ENCODE assay signal across 9 cellular contexts in genomic region chr11:40130427-40130826, GRCh38.
DNase-seq lines count a peak whose midpoint lies in the region; ATAC-seq and TF ChIP-seq lines count a peak whose summit lies in the region.
"Had no signal": no experiment of that assay in that cellular context is flagged by ENCODE, and none has a peak within 500 bp of the region (broad histone marks: within the 10 kb centered on the region; RNA-seq: fewer than 3 reads in every experiment).

No MANE protein-coding gene starts in this region.

- POLR2A ChIA-PET in activated CD4-positive, alpha-beta memory T cell treated with anti-CD3 and anti-CD28 coated beads for 36 hours (lab: Charles Lee), result no interaction called here

- TF ChIP-seq CTCF in GM20000 (IDR thresholded peaks at IDR 0.05; ENCODE audit: extremely low read depth, missing control alignments), result peak; percentile 19
- no peak for TF ChIP-seq CTCF in gastroesophageal sphincter (IDR thresholded peaks at IDR 0.05)

- H3K36me3 ChIP-seq in gastroesophageal sphincter, result no peaks in the 10 kb centered on the region

- H3K27me3 Mint-ChIP-seq in activated CD4-positive, alpha-beta memory T cell treated with anti-CD3 and anti-CD28 coated beads for 36 hours, result no peaks in the 10 kb centered on the region
- H3K27me3 Mint-ChIP-seq: activated CD8-positive, alpha-beta T cell treated with anti-CD3 and anti-CD28 coated beads for 36 hours had no signal

- TF ChIP-seq EP300 in gastroesophageal sphincter (IDR thresholded peaks at IDR 0.05), result no peak

- CTCF ChIA-PET in activated CD4-positive, alpha-beta memory T cell treated with anti-CD3 and anti-CD28 coated beads for 36 hours (lab: Charles Lee), result no interaction called here

- TF ChIP-seq POLR2A in gastroesophageal sphincter (IDR thresholded peaks at IDR 0.05), result no peak

- H3K4me3 ChIP-seq in gastroesophageal sphincter, result no peak overlapping the region

- H3K9me3 ChIP-seq in gastroesophageal sphincter, result no peaks in the 10 kb centered on the region

- no peaks in the 10 kb centered on the region for H3K27me3 ChIP-seq in gastroesophageal sphincter

- H3K4me1 Mint-ChIP-seq in activated CD4-positive, alpha-beta memory T cell treated with anti-CD3 and anti-CD28 coated beads for 36 hours (ENCODE audit: low read depth), result no peaks in the 10 kb centered on the region

- no peaks in the 10 kb centered on the region for H3K36me3 Mint-ChIP-seq in activated CD4-positive, alpha-beta memory T cell treated with anti-CD3 and anti-CD28 coated beads for 36 hours

- peaks cover 15% of the 10 kb centered on the region for H3K9me3 Mint-ChIP-seq in activated CD4-positive, alpha-beta memory T cell treated with anti-CD3 and anti-CD28 coated beads for 36 hours

- H3K27ac Mint-ChIP-seq in activated CD4-positive, alpha-beta memory T cell treated with anti-CD3 and anti-CD28 coated beads for 36 hours, result no peak overlapping the region
- H3K27ac Mint-ChIP-seq: activated CD8-positive, alpha-beta T cell treated with anti-CD3 and anti-CD28 coated beads for 36 hours had no signal

- H3K4me1 ChIP-seq in gastroesophageal sphincter, result no peaks in the 10 kb centered on the region

- ATAC-seq in sciatic nerve (peak; percentile 65), gastroesophageal sphincter (no peak)
- ATAC-seq: activated CD8-positive, alpha-beta T cell treated with anti-CD3 and anti-CD28 coated beads for 36 hours had no signal

- H3K27ac ChIP-seq in gastroesophageal sphincter, result no peak overlapping the region

- no peak overlapping the region for H3K4me3 Mint-ChIP-seq in activated CD4-positive, alpha-beta memory T cell treated with anti-CD3 and anti-CD28 coated beads for 36 hours
- H3K4me3 Mint-ChIP-seq: activated CD8-positive, alpha-beta T cell treated with anti-CD3 and anti-CD28 coated beads for 36 hours had no signal

- 88 to 100% methylated on average over 1 of the region's 1 CpG for WGBS in gastroesophageal sphincter (ENCODE audit: low coverage in 1 of 2), 2 donors

- DNase-seq in GM20000 (ENCODE audit: low spot score) (no peak), NCI-H345 treated with DMSO at 0.1 percent for 48 hours (lab: John Stamatoyannopoulos, UW; ENCODE audit: unreplicated experiment) (peak; percentile 3), globus pallidus (ENCODE audit: low spot score) (peak; percentile 79), sciatic nerve (ENCODE audit: low spot score) (no peak), NCI-H1694 (lab: John Stamatoyannopoulos, UW) (no peak)
- DNase-seq in activated CD4-positive, alpha-beta memory T cell treated with anti-CD3 and anti-CD28 coated beads for 36 hours, result no peak
- DNase-seq: activated CD8-positive, alpha-beta T cell treated with anti-CD3 and anti-CD28 coated beads for 36 hours; stimulated activated CD4-positive, alpha-beta T cell treated with anti-CD3 and anti-CD28 coated beads, Interleukin-15, amount 100 ng/mL, for 24 hours had no signal

- intact Hi-C loops in sciatic nerve (cut with DNase I), result no loop called here
- intact Hi-C loops in activated CD4-positive, alpha-beta memory T cell treated with anti-CD3 and anti-CD28 coated beads for 36 hours (cut with micrococcal nuclease), result no loop called here

Comparison
In these comparisons a context has a peak if more than half of its experiments do, and no peak if none do; other contexts are left out.
1. DNase-seq: peak in NCI-H345 treated with DMSO at 0.1 percent for 48 hours (single experiment) and globus pallidus (single experiment); none in GM20000 (single experiment), sciatic nerve (single experiment), activated CD4-positive, alpha-beta memory T cell treated with anti-CD3 and anti-CD28 coated beads for 36 hours (single experiment) and NCI-H1694 (single experiment).